In genomic region chr10:71663311-71663710, GRCh38 we compare ENCODE assay signal across 18 cellular contexts. TPM values are rescaled to one million over a fixed set of nuclear protein-coding genes. Genes with fewer than 3 reads are reported as not detected.
DNase-seq lines count a peak whose midpoint lies in the region; ATAC-seq and TF ChIP-seq lines count a peak whose summit lies in the region.
"Had no signal": no experiment of that assay in that cellular context is flagged by ENCODE, and none has a peak within 500 bp of the region (broad histone marks: within the 10 kb centered on the region; RNA-seq: fewer than 3 reads in every experiment).

No MANE protein-coding gene starts in this region.

- TF ChIP-seq CTCF in HCT116 (IDR thresholded peaks at IDR 0.05 in 2 of 3, conservative IDR thresholded peaks at IDR 0.05 in 1 of 3; ENCODE audit: borderline replicate concordance in 1 of 3, insufficient read depth in 1 of 3, low read depth in 2 of 3, low read length in 2 of 3) (no peak), transverse colon (IDR thresholded peaks at IDR 0.05) (no peak)

- RAD21 ChIA-PET in HCT116 (lab: Charles Lee; ENCODE audit: low non-redundant PET in 1 of 2, low total read pairs in 2 of 2, uncharacterized antibody in 2 of 2, unreplicated experiment in 2 of 2) = no interaction called here

- no peaks in the 10 kb centered on the region for H3K36me3 ChIP-seq in HCT116 (ENCODE audit: control insufficient read depth in 1 of 2, insufficient read depth in 2 of 2, low read length in 2 of 2)
- H3K36me3 ChIP-seq in transverse colon = no peaks in the 10 kb centered on the region
- H3K36me3 ChIP-seq: SJSA1 had no signal

- no peaks in the 10 kb centered on the region for H4K20me1 ChIP-seq in HCT116 (ENCODE audit: insufficient read depth)

- no peaks in the 10 kb centered on the region for H3K27me3 ChIP-seq in HCT116 (ENCODE audit: insufficient read depth, low read length)
- H3K27me3 ChIP-seq in transverse colon = no peaks in the 10 kb centered on the region
- H3K27me3 ChIP-seq: SJSA1 had no signal

- H3K4me3 ChIP-seq in HCT116 (replicated peaks in 1 of 2; ENCODE audit: low read depth in 1 of 2, low read length in 2 of 2) (no peak overlapping the region), transverse colon (no peak overlapping the region)
- H3K4me3 ChIP-seq: GM12878, SJSA1 had no signal

- H2AFZ ChIP-seq in HCT116 (ENCODE audit: low read depth, low read length, poor library complexity, severe bottlenecking) = no peak overlapping the region

- H3K9me3 Mint-ChIP-seq in activated T-helper 1 cell treated with anti-CD3 and anti-CD28 coated beads, Interleukin-12 subunit alpha, Interleukin-12 subunit beta, Interleukin-2, Interleukin-4 antibody, amounts not matched to agents 30 ng/mL and 10 ng/mL and 1 ng/mL, durations not matched to agents 14 hours and 24 hours and 36 hours = no peaks in the 10 kb centered on the region
- H3K9me3 Mint-ChIP-seq: HFFc6 had no signal

- H3K4me3 Mint-ChIP-seq in activated T-helper 1 cell treated with anti-CD3 and anti-CD28 coated beads, Interleukin-12 subunit alpha, Interleukin-12 subunit beta, Interleukin-2, Interleukin-4 antibody, amounts not matched to agents 30 ng/mL and 10 ng/mL and 1 ng/mL, durations not matched to agents 14 hours and 24 hours and 36 hours = no peak overlapping the region
- H3K4me3 Mint-ChIP-seq: HFFc6, IgD-negative memory B cell had no signal

- POLR2A ChIA-PET in HCT116 (lab: Charles Lee) = no interaction called here

- intact Hi-C loops in HCT116 (cut with micrococcal nuclease) = no loop called here
- intact Hi-C loops in activated T-helper 1 cell treated with anti-CD3 and anti-CD28 coated beads, Interleukin-12 subunit alpha, Interleukin-12 subunit beta, Interleukin-2, Interleukin-4 antibody, amounts not matched to agents 30 ng/mL and 10 ng/mL and 1 ng/mL, durations not matched to agents 14 hours and 24 hours and 36 hours (cut with micrococcal nuclease) = no loop called here
- intact Hi-C loops in transverse colon (cut with DNase I; ENCODE audit: low total_unique reads) = no loop called here

- 63 to 74% methylated on average over 2 to 7 of the region's 7 CpGs for WGBS in transverse colon (ENCODE audit: low coverage in 1 of 2), 2 donors

- H3K79me2 ChIP-seq in HCT116 (ENCODE audit: insufficient read depth, low read length) = no peaks in the 10 kb centered on the region

- TF ChIP-seq POLR2A in HCT116 (IDR thresholded peaks at IDR 0.05; ENCODE audit: borderline replicate concordance, extremely low read depth, insufficient read depth, insufficient read length) = no peak
- no peak for TF ChIP-seq POLR2A in transverse colon (IDR thresholded peaks at IDR 0.05)

- no peak overlapping the region for H3K9ac ChIP-seq in HCT116 (ENCODE audit: low read length)

- H3K27ac ChIP-seq in HCT116 (ENCODE audit: low read depth, low read length) (no peak overlapping the region), transverse colon (no peak overlapping the region)
- H3K27ac ChIP-seq: C4-2B, HL-60, SJSA1 had no signal

- no peak overlapping the region for H3K4me2 ChIP-seq in HCT116 (ENCODE audit: low read length)

- H3K27me3 Mint-ChIP-seq in activated T-helper 1 cell treated with anti-CD3 and anti-CD28 coated beads, Interleukin-12 subunit alpha, Interleukin-12 subunit beta, Interleukin-2, Interleukin-4 antibody, amounts not matched to agents 30 ng/mL and 10 ng/mL and 1 ng/mL, durations not matched to agents 14 hours and 24 hours and 36 hours (ENCODE audit: insufficient read depth) = peaks cover 4% of the 10 kb centered on the region

- no peak for TF ChIP-seq RAD21 in HCT116 (IDR thresholded peaks at IDR 0.05; ENCODE audit: low read depth)

- CTCF ChIA-PET in HCT116 (lab: Charles Lee) = no interaction called here

- H3K4me1 ChIP-seq in HCT116 (ENCODE audit: control insufficient read depth in 1 of 2, insufficient read depth in 2 of 2, low read length in 2 of 2) (peaks cover 0 to 7% of the 10 kb centered on the region in 2 experiments; a peak in 2 of 4 replicates), transverse colon (peaks cover 0 to 8% (median 0%) of the 10 kb centered on the region in 4 donors)
- H3K4me1 ChIP-seq: SJSA1 had no signal

- BruUV-seq in HCT116 (replicated peaks; lab: Mats Ljungman, UMichigan) = no TSS peak

- H3K9me3 ChIP-seq in HCT116 (ENCODE audit: control insufficient read depth in 1 of 2, insufficient read depth in 1 of 2, low read depth in 1 of 2, low read length in 2 of 2) (no peaks in the 10 kb centered on the region), transverse colon (no peaks in the 10 kb centered on the region)
- H3K9me3 ChIP-seq: SJSA1 had no signal

- ATAC-seq in HCT116 (peak; percentile 62), HG02884 (IDR thresholded peaks at IDR 0.05; ENCODE audit: unreplicated experiment) (no peak), GM21515 (IDR thresholded peaks at IDR 0.05; ENCODE audit: unreplicated experiment) (no peak)

- DNase-seq in HCT116 (ENCODE audit: low read depth, low spot score) (no peak), islet precursor cell (peak; percentile 72), transverse colon (peak; percentile 49)
- DNase-seq in activated T-helper 1 cell treated with anti-CD3 and anti-CD28 coated beads, Interleukin-12 subunit alpha, Interleukin-12 subunit beta, Interleukin-2, Interleukin-4 antibody, amounts not matched to agents 30 ng/mL and 10 ng/mL and 1 ng/mL, durations not matched to agents 14 hours and 24 hours and 36 hours (ENCODE audit: low spot score) = no peak
- DNase-seq in activated CD4-positive, alpha-beta T cell treated with anti-CD3 and anti-CD28 coated beads for 48 hours = no peak
- DNase-seq: AML-193, HFFc6, NCI-H2081 had no signal

- TF ChIP-seq EP300 in transverse colon (IDR thresholded peaks at IDR 0.05; ENCODE audit: low read depth) = no peak

- peaks cover 7% of the 10 kb centered on the region for H3K4me1 Mint-ChIP-seq in activated T-helper 1 cell treated with anti-CD3 and anti-CD28 coated beads, Interleukin-12 subunit alpha, Interleukin-12 subunit beta, Interleukin-2, Interleukin-4 antibody, amounts not matched to agents 30 ng/mL and 10 ng/mL and 1 ng/mL, durations not matched to agents 14 hours and 24 hours and 36 hours (ENCODE audit: low read depth)

- H3K9me2 ChIP-seq in HCT116 (ENCODE audit: insufficient read depth) = no peaks in the 10 kb centered on the region

- in situ Hi-C loops in transverse colon (cut with MboI; ENCODE audit: low pct_ligation_motif_present in 1 of 4, low pct_unique_long_range_greater_than_20kb in 1 of 4, low sequenced_read_pairs in 3 of 4) = no loop called here

- peak overlapping the region; percentile 7 for H3K27ac Mint-ChIP-seq in activated T-helper 1 cell treated with anti-CD3 and anti-CD28 coated beads, Interleukin-12 subunit alpha, Interleukin-12 subunit beta, Interleukin-2, Interleukin-4 antibody, amounts not matched to agents 30 ng/mL and 10 ng/mL and 1 ng/mL, durations not matched to agents 14 hours and 24 hours and 36 hours
- H3K27ac Mint-ChIP-seq: HFFc6, IgD-negative memory B cell had no signal

- H3K36me3 Mint-ChIP-seq in activated T-helper 1 cell treated with anti-CD3 and anti-CD28 coated beads, Interleukin-12 subunit alpha, Interleukin-12 subunit beta, Interleukin-2, Interleukin-4 antibody, amounts not matched to agents 30 ng/mL and 10 ng/mL and 1 ng/mL, durations not matched to agents 14 hours and 24 hours and 36 hours (ENCODE audit: low read depth) = no peaks in the 10 kb centered on the region
- H3K36me3 Mint-ChIP-seq: IgD-negative memory B cell had no signal

TF ChIP-seq in HCT116, 20 proteins besides CTCF, POLR2A, EP300 and RAD21 (continues in another document):
- TF ChIP-seq FOSL1 (IDR thresholded peaks at IDR 0.05; ENCODE audit: low read depth) (no peak), SP1 (IDR thresholded peaks at IDR 0.05; ENCODE audit: low read depth) (no peak), ELF1 (IDR thresholded peaks at IDR 0.05; ENCODE audit: borderline replicate concordance, low read depth) (no peak), POLR2AphosphoS5 (IDR thresholded peaks at IDR 0.05; ENCODE audit: low read depth, low read length) (no peak), SRF (IDR thresholded peaks at IDR 0.05; ENCODE audit: low read depth) (no peak), ZNF274 (IDR thresholded peaks at IDR 0.05; ENCODE audit: low read depth, low read length) (no peak), CBX3 (IDR thresholded peaks at IDR 0.05; ENCODE audit: low read depth) (no peak), JUND (IDR thresholded peaks at IDR 0.05) (no peak), MAX (IDR thresholded peaks at IDR 0.05) (no peak), CEBPB (IDR thresholded peaks at IDR 0.05; ENCODE audit: low read depth) (no peak), TCF7L2 (IDR thresholded peaks at IDR 0.05; ENCODE audit: borderline replicate concordance, extremely low read depth, insufficient read depth, insufficient read length) (no peak), YY1 (IDR thresholded peaks at IDR 0.05; ENCODE audit: extremely low read depth, insufficient replicate concordance, low read depth, low read length) (no peak), EGR1 (IDR thresholded peaks at IDR 0.05; ENCODE audit: low read depth) (no peak), EZH2phosphoT487 (IDR thresholded peaks at IDR 0.05; ENCODE audit: borderline replicate concordance) (no peak), EZH2 (IDR thresholded peaks at IDR 0.05) (no peak), SIN3A (IDR thresholded peaks at IDR 0.05; ENCODE audit: low read depth) (no peak), ATF3 (IDR thresholded peaks at IDR 0.05) (no peak), ZFX (IDR thresholded peaks at IDR 0.05) (no peak)

RNA-seq across cellular contexts. Expression of gene C10orf105, which starts 56.3 kb away (rescaled TPM):
- total RNA-seq in HCT116 (2021; ENCODE audit: unreplicated experiment) (not detected), transverse colon (under 1 TPM in 1 of 4 donors, not detected in 3; 0.16 TPM)
- polyA plus RNA-seq in HCT116 (2012) = 0.04 TPM in 1 of 2 replicates, not detected in the other
- total RNA-seq in activated T-helper 1 cell treated with anti-CD3 and anti-CD28 coated beads, Interleukin-12 subunit alpha, Interleukin-12 subunit beta, Interleukin-2, Interleukin-4 antibody, amounts not matched to agents 30 ng/mL and 10 ng/mL and 1 ng/mL, durations not matched to agents 14 hours and 24 hours and 36 hours = 0.18 and 0.32 TPM in 2 replicates
- total RNA-seq: H4, HFFc6, LHCN-M2, NCI-H460, SJSA1 had no signal
- polyA plus RNA-seq: IgD-negative memory B cell had no signal

Comparison
In these comparisons a context has a peak if more than half of its experiments do, and no peak if none do; other contexts are left out.
1. DNase-seq: peak in islet precursor cell (single experiment) and transverse colon (single experiment); none in HCT116 (single experiment), activated T-helper 1 cell treated with anti-CD3 and anti-CD28 coated beads, Interleukin-12 subunit alpha, Interleukin-12 subunit beta, Interleukin-2, Interleukin-4 antibody, amounts not matched to agents 30 ng/mL and 10 ng/mL and 1 ng/mL, durations not matched to agents 14 hours and 24 hours and 36 hours (single experiment) and activated CD4-positive, alpha-beta T cell treated with anti-CD3 and anti-CD28 coated beads for 48 hours (single experiment).